16 cellular contexts compared by ENCODE assay signal in genomic region chr19:4361152-4362037, GRCh38. TPM values are rescaled to one million over a fixed set of nuclear protein-coding genes. Genes with fewer than 3 reads are reported as not detected.
DNase-seq lines count a peak whose midpoint lies in the region; ATAC-seq and TF ChIP-seq lines count a peak whose summit lies in the region.
"Had no signal": no experiment of that assay in that cellular context is flagged by ENCODE, and none has a peak within 500 bp of the region (broad histone marks: within the 10 kb centered on the region; RNA-seq: fewer than 3 reads in every experiment).

No MANE protein-coding gene starts in this region.

- peaks cover 0 to 12% (median 0%) of the 10 kb centered on the region in 3 donors for H3K36me3 Mint-ChIP-seq in naive thymus-derived CD8-positive, alpha-beta T cell
- H3K36me3 Mint-ChIP-seq: natural killer cell, type B pancreatic cell had no signal

- no peak for TF ChIP-seq EP300 in ovary (IDR thresholded peaks at IDR 0.05)

- peaks cover 0 to 3% (median 0%) of the 10 kb centered on the region in 4 donors for H3K4me1 Mint-ChIP-seq in naive thymus-derived CD8-positive, alpha-beta T cell
- H3K4me1 Mint-ChIP-seq: activated CD4-positive, alpha-beta memory T cell treated with anti-CD3 and anti-CD28 coated beads, Interleukin-2, amount 10 ng/mL, durations not matched to agents 7 days and 5 days; natural killer cell had no signal

- H3K9me3 ChIP-seq in NT2/D1 (ENCODE audit: insufficient read depth, low read length) (no peaks in the 10 kb centered on the region), esophagus squamous epithelium (no peaks in the 10 kb centered on the region), ovary (no peaks in the 10 kb centered on the region)
- H3K9me3 ChIP-seq: right lobe of liver had no signal

- TF ChIP-seq POLR2A in esophagus squamous epithelium (IDR thresholded peaks at IDR 0.05): no peak
- no peak for TF ChIP-seq POLR2A in ovary (IDR thresholded peaks at IDR 0.05)

- peaks cover 35% of the 10 kb centered on the region for H3K4me1 ChIP-seq in NT2/D1 (ENCODE audit: insufficient read depth, insufficient read length)
- H3K4me1 ChIP-seq in esophagus squamous epithelium: peaks cover 0 to 35% (median 8%) of the 10 kb centered on the region in 3 donors
- peaks cover 25% of the 10 kb centered on the region for H3K4me1 ChIP-seq in ovary (ENCODE audit: insufficient read depth)
- H3K4me1 ChIP-seq: right lobe of liver had no signal

- intact Hi-C loops in esophagus squamous epithelium (cut with DNase I) (no loop called here), ovary (cut with DNase I) (no loop called here)

- H3K36me3 ChIP-seq in GM06990 (ENCODE audit: control insufficient read depth, insufficient read depth, low read length) (peaks cover 52% of the 10 kb centered on the region), NT2/D1 (ENCODE audit: insufficient read depth, insufficient read length, low read length) (peaks cover 93% of the 10 kb centered on the region), esophagus squamous epithelium (peaks cover 46 to 100% (median 53%) of the 10 kb centered on the region in 3 donors), ovary (no peaks in the 10 kb centered on the region)

- no peak for ATAC-seq in naive thymus-derived CD8-positive, alpha-beta T cell
- ATAC-seq: natural killer cell had no signal

- no peak overlapping the region for H3K4me3 ChIP-seq in GM06990 (replicated peaks; ENCODE audit: low read depth, low read length)
- no peak overlapping the region for H3K4me3 ChIP-seq in NT2/D1 (ENCODE audit: insufficient read length, low read depth)
- no peak overlapping the region for H3K4me3 ChIP-seq in esophagus squamous epithelium
- no peak overlapping the region for H3K4me3 ChIP-seq in ovary
- H3K4me3 ChIP-seq: PC-9, right lobe of liver had no signal

- H3K27ac ChIP-seq in esophagus squamous epithelium (peak overlapping the region; percentile 8 to 71 (median 40)), ovary (peak overlapping the region; percentile 70 to 88)
- H3K27ac ChIP-seq: PC-9, right lobe of liver had no signal

- no peak overlapping the region for H3K4me3 Mint-ChIP-seq in naive thymus-derived CD8-positive, alpha-beta T cell
- H3K4me3 Mint-ChIP-seq: activated CD4-positive, alpha-beta memory T cell treated with anti-CD3 and anti-CD28 coated beads, Interleukin-2, amount 10 ng/mL, durations not matched to agents 7 days and 5 days; natural killer cell had no signal

- POLR2A ChIA-PET in naive thymus-derived CD8-positive, alpha-beta T cell (lab: Charles Lee): interaction anchor here (0.6 kb wide), 1 partner anchor 88 kb away, joined by 3 read pairs; no protein-coding TSS in a partner anchor
- POLR2A ChIA-PET in HEK293T (lab: Yijun Ruan, JAX): interaction anchor here (1.9 to 4.1 kb wide), 2 partner anchors 18 to 19 kb away, joined by 8 to 17 read pairs; partner anchors contain the start of gene MPND

- H3K9me3 Mint-ChIP-seq in naive thymus-derived CD8-positive, alpha-beta T cell: no peaks in the 10 kb centered on the region
- H3K9me3 Mint-ChIP-seq: activated CD4-positive, alpha-beta memory T cell treated with anti-CD3 and anti-CD28 coated beads, Interleukin-2, amount 10 ng/mL, durations not matched to agents 7 days and 5 days; natural killer cell; type B pancreatic cell had no signal

- H3K27me3 ChIP-seq in GM06990 (replicated peaks; ENCODE audit: control insufficient read depth, insufficient read depth, low read length) (no peaks in the 10 kb centered on the region), NT2/D1 (ENCODE audit: insufficient read depth, insufficient read length) (no peaks in the 10 kb centered on the region), esophagus squamous epithelium (no peaks in the 10 kb centered on the region), ovary (no peaks in the 10 kb centered on the region)
- H3K27me3 ChIP-seq: right lobe of liver had no signal

- no peak for TF ChIP-seq CTCF in GM06990 (IDR thresholded peaks at IDR 0.05; ENCODE audit: insufficient read depth, low read length, poor library complexity, severe bottlenecking)
- no peak for TF ChIP-seq CTCF in esophagus squamous epithelium (IDR thresholded peaks at IDR 0.05)
- TF ChIP-seq CTCF in ovary (IDR thresholded peaks at IDR 0.05): no peak

- H3K9ac ChIP-seq in NT2/D1 (ENCODE audit: insufficient read length, low read depth): peak overlapping the region; percentile 56

- H3K27ac Mint-ChIP-seq in naive thymus-derived CD8-positive, alpha-beta T cell: peak overlapping the region in 1 of 10 donors; percentile 24
- H3K27ac Mint-ChIP-seq: activated CD4-positive, alpha-beta memory T cell treated with anti-CD3 and anti-CD28 coated beads, Interleukin-2, amount 10 ng/mL, durations not matched to agents 7 days and 5 days had no signal

- no peaks in the 10 kb centered on the region for H3K27me3 Mint-ChIP-seq in naive thymus-derived CD8-positive, alpha-beta T cell
- H3K27me3 Mint-ChIP-seq: activated CD4-positive, alpha-beta memory T cell treated with anti-CD3 and anti-CD28 coated beads, Interleukin-2, amount 10 ng/mL, durations not matched to agents 7 days and 5 days; type B pancreatic cell had no signal

- 85 to 93% methylated on average over 13 to 20 of the region's 49 CpGs for WGBS in esophagus squamous epithelium, 2 donors
- WGBS in ovary, 3 donors: 33 to 67% (median 46%) methylated on average over 38 to 49 of the region's 49 CpGs

- CTCF ChIA-PET in HEK293T (lab: Yijun Ruan, JAX): interaction anchor here (1.0 to 1.8 kb wide), 3 partner anchors 9 to 94 kb away, joined by 3 to 7 read pairs (median 5); partner anchors contain the start of gene SH3GL1

- DNase-seq in GM06990 (ENCODE audit: extremely low read depth, insufficient read length): peak; percentile 20
- DNase-seq in NT2/D1 (ENCODE audit: low read depth, low spot score): no peak
- DNase-seq in esophagus squamous epithelium (lab: John Stamatoyannopoulos, UW): no peak
- DNase-seq in ovary: peak; percentile 71 to 83 (median 77)
- no peak for DNase-seq in NCI-H1930 (lab: John Stamatoyannopoulos, UW)
- DNase-seq in naive thymus-derived CD8-positive, alpha-beta T cell: no peak
- DNase-seq in NOMO-1 treated with dmso at 0.1 percent for 144 hours (lab: John Stamatoyannopoulos, UW; ENCODE audit: unreplicated experiment): no peak
- DNase-seq in HEK293T (ENCODE audit: extremely low spot score): no peak
- DNase-seq: activated CD4-positive, alpha-beta memory T cell treated with anti-CD3 and anti-CD28 coated beads, Interleukin-2, amount 10 ng/mL, durations not matched to agents 7 days and 5 days; amniotic stem cell; cortex of kidney; natural killer cell; NCI-H1092; PC-9 had no signal

TF ChIP-seq in HEK293T, 16 proteins besides CTCF, POLR2A, EP300 and RAD21 (continues in another document):
- TF ChIP-seq SUZ12 (IDR thresholded peaks at IDR 0.05): no peak
- no peak for TF ChIP-seq PKNOX1 (IDR thresholded peaks at IDR 0.05)
- TF ChIP-seq TARDBP (IDR thresholded peaks at IDR 0.05): no peak
- no peak for TF ChIP-seq ELF4 (IDR thresholded peaks at IDR 0.05)
- TF ChIP-seq L3MBTL2 (conservative IDR thresholded peaks at IDR 0.05): no peak
- no peak for TF ChIP-seq LEF1 (IDR thresholded peaks at IDR 0.05; ENCODE audit: borderline replicate concordance)
- TF ChIP-seq CTBP1 (IDR thresholded peaks at IDR 0.05; ENCODE audit: borderline replicate concordance): no peak
- no peak for TF ChIP-seq BHLHE40 (IDR thresholded peaks at IDR 0.05; ENCODE audit: borderline replicate concordance)
- TF ChIP-seq FOXK2 (IDR thresholded peaks at IDR 0.05): no peak
- TF ChIP-seq ARNT (IDR thresholded peaks at IDR 0.05): no peak
- TF ChIP-seq SP1 (IDR thresholded peaks at IDR 0.05): no peak
- TF ChIP-seq NFRKB (IDR thresholded peaks at IDR 0.05): no peak
- no peak for TF ChIP-seq HDGF (IDR thresholded peaks at IDR 0.05; ENCODE audit: borderline replicate concordance)
- no peak for TF ChIP-seq FOXA1 (IDR thresholded peaks at IDR 0.05)
- TF ChIP-seq FOXM1 (IDR thresholded peaks at IDR 0.05; ENCODE audit: borderline replicate concordance): no peak

RNA-seq across cellular contexts. Expression of gene MPND, which starts 18.0 kb away (rescaled TPM):
- total RNA-seq in esophagus squamous epithelium (10 to 100 TPM in 1 of 4 donors, 1 to 10 TPM in 3; 2.5 to 11.1 (median 6.5) TPM), ovary (10 to 100 TPM in 5 of 7 donors, 1 to 10 TPM in 2; 5.2 to 31.1 (median 20.3) TPM)
- polyA plus RNA-seq in ovary: 10 to 100 TPM in 1 of 2 donors, 1 to 10 TPM in 1; 2.4 to 14.5 TPM
- total RNA-seq in naive thymus-derived CD8-positive, alpha-beta T cell: 10 to 100 TPM; 18.9 to 22.1 TPM
- 1 to 10 TPM; 4.6 to 5.3 (median 4.7) TPM for polyA plus RNA-seq in naive thymus-derived CD8-positive, alpha-beta T cell

RNA-seq across cellular contexts. Expression of gene STAP2, which starts 22.8 kb away (rescaled TPM):
- total RNA-seq in esophagus squamous epithelium (100 to 1,000 TPM in 1 of 4 donors, 10 to 100 TPM in 3; 61.4 to 131 (median 82.5) TPM), ovary (10 to 100 TPM; 10.3 to 32.5 (median 17.5) TPM)
- 10 to 100 TPM in 1 of 2 donors, 1 to 10 TPM in 1; 9.7 to 18.8 TPM for polyA plus RNA-seq in ovary
- total RNA-seq in naive thymus-derived CD8-positive, alpha-beta T cell: 1 to 10 TPM; 1.4 to 2.3 TPM
- 1 to 10 TPM; 1.3 to 2.6 (median 1.5) TPM for polyA plus RNA-seq in naive thymus-derived CD8-positive, alpha-beta T cell

RNA-seq across cellular contexts. Expression of gene SH3GL1, which starts 39.0 kb away (rescaled TPM):
- total RNA-seq in esophagus squamous epithelium (100 to 1,000 TPM in 2 of 4 donors, 10 to 100 TPM in 2; 67.4 to 131 (median 91.2) TPM), ovary (10 to 100 TPM; 20.5 to 88.6 (median 68.3) TPM)
- 10 to 100 TPM in 1 of 2 donors, 1 to 10 TPM in 1; 6.9 to 57.5 TPM for polyA plus RNA-seq in ovary
- 10 to 100 TPM; 38.3 to 38.6 TPM for total RNA-seq in naive thymus-derived CD8-positive, alpha-beta T cell
- 10 to 100 TPM; 11.8 to 20.4 (median 12.3) TPM for polyA plus RNA-seq in naive thymus-derived CD8-positive, alpha-beta T cell

RNA-seq across cellular contexts. Expression of gene CHAF1A, which starts 41.0 kb away (rescaled TPM):
- total RNA-seq in esophagus squamous epithelium: 10 to 100 TPM in 3 of 4 donors, 1 to 10 TPM in 1; 7.6 to 20.9 (median 11.9) TPM
- 10 to 100 TPM in 1 of 7 donors, 1 to 10 TPM in 6; 4.7 to 10.4 (median 7.5) TPM for total RNA-seq in ovary
- polyA plus RNA-seq in ovary: 1 to 10 TPM; 7.3 to 8.6 TPM
- total RNA-seq in naive thymus-derived CD8-positive, alpha-beta T cell: 10 to 100 TPM in 1 of 2 experiments, 1 to 10 TPM in 1; 7.5 to 10.9 TPM
- polyA plus RNA-seq in naive thymus-derived CD8-positive, alpha-beta T cell: 1 to 10 TPM; 1.7 to 2.4 (median 2.1) TPM

RNA-seq across cellular contexts. Expression of gene FSD1, which starts 57.0 kb away (rescaled TPM):
- under 1 TPM in 2 of 4 donors, not detected in 2; 0.18 to 0.61 TPM for total RNA-seq in esophagus squamous epithelium
- total RNA-seq in ovary: under 1 TPM in 2 of 7 donors, not detected in 5; 0.11 to 0.18 TPM
- polyA plus RNA-seq in ovary: under 1 TPM in 1 of 2 donors, not detected in 1; 0.48 TPM
- 1 to 10 TPM; 1.4 to 4.0 TPM for total RNA-seq in naive thymus-derived CD8-positive, alpha-beta T cell
- polyA plus RNA-seq in naive thymus-derived CD8-positive, alpha-beta T cell: 1 to 10 TPM; 1.5 to 3.9 (median 3.4) TPM
- total RNA-seq: PC-9 had no signal

Comparison
In these comparisons a context has a peak if more than half of its experiments do, and no peak if none do; other contexts are left out.
1. DNase-seq: peak in GM06990 (single experiment) and ovary (5 of 5); none in NT2/D1 (single experiment), esophagus squamous epithelium (single experiment), NCI-H1930 (0 of 2), naive thymus-derived CD8-positive, alpha-beta T cell (0 of 10), NOMO-1 treated with dmso at 0.1 percent for 144 hours (single experiment) and HEK293T (single experiment).